12 cellular contexts compared by ENCODE assay signal in genomic region chrX:78595901-78596502, GRCh38.
DNase-seq lines count a peak whose midpoint lies in the region; ATAC-seq, FAIRE-seq and TF ChIP-seq lines count a peak whose summit lies in the region.
"Had no signal": no experiment of that assay in that cellular context is flagged by ENCODE, and none has a peak within 500 bp of the region (broad histone marks: within the 10 kb centered on the region; RNA-seq: fewer than 3 reads in every experiment).

No MANE protein-coding gene starts in this region.

- H2BK12ac ChIP-seq in trophoblast cell (ENCODE audit: low read length): no peak overlapping the region

- no peak overlapping the region for H4K91ac ChIP-seq in trophoblast cell (ENCODE audit: low read depth, low read length)

- H3K9me3 ChIP-seq in Loucy (ENCODE audit: insufficient read depth, low read depth, low read length) (no peaks in the 10 kb centered on the region; the same call in 1 of the 2 replicates), neural progenitor cell (ENCODE audit: low read depth) (peaks cover 13% of the 10 kb centered on the region), pancreas (no peaks in the 10 kb centered on the region), trophoblast cell (ENCODE audit: insufficient read depth, low read depth, low read length) (no peaks in the 10 kb centered on the region)

- H3K4me3 ChIP-seq in Loucy (ENCODE audit: low read length, poor library complexity, severe bottlenecking) (no peak overlapping the region), neural progenitor cell (no peak overlapping the region), pancreas (no peak overlapping the region), trophoblast cell (ENCODE audit: low read depth, low read length) (no peak overlapping the region)
- H3K4me3 ChIP-seq: heart left ventricle, tibial artery had no signal

- H3K4me1 ChIP-seq in Loucy (ENCODE audit: insufficient read depth, low read length, poor library complexity, severe bottlenecking) (peaks cover 5% of the 10 kb centered on the region), neural progenitor cell (no peaks in the 10 kb centered on the region), pancreas (no peaks in the 10 kb centered on the region), trophoblast cell (ENCODE audit: control insufficient read depth in 1 of 2, insufficient read depth in 2 of 2, low read length in 2 of 2) (no peaks in the 10 kb centered on the region)
- H3K4me1 ChIP-seq: heart left ventricle, tibial artery had no signal

- H3K4me1 Mint-ChIP-seq in central memory CD8-positive, alpha-beta T cell: no peaks in the 10 kb centered on the region
- no peaks in the 10 kb centered on the region for H3K4me1 Mint-ChIP-seq in neural progenitor cell
- no peaks in the 10 kb centered on the region for H3K4me1 Mint-ChIP-seq in effector memory CD8-positive, alpha-beta T cell (ENCODE audit: low read depth in 2 of 2)

- H3K9ac ChIP-seq in Loucy (ENCODE audit: low read depth, low read length, poor library complexity, severe bottlenecking) (no peak overlapping the region), neural progenitor cell (no peak overlapping the region), trophoblast cell (ENCODE audit: low read length) (no peak overlapping the region)

- H2AK5ac ChIP-seq in trophoblast cell (ENCODE audit: low read length): no peak overlapping the region

- no peak overlapping the region for H3K14ac ChIP-seq in trophoblast cell (ENCODE audit: low read length)

- H3K27me3 ChIP-seq in Loucy (ENCODE audit: insufficient read depth, low read length, poor library complexity, severe bottlenecking): no peaks in the 10 kb centered on the region
- H3K27me3 ChIP-seq in neural progenitor cell: no peaks in the 10 kb centered on the region
- peaks cover 0 to 5% (median 1%) of the 10 kb centered on the region in 4 donors for H3K27me3 ChIP-seq in pancreas
- no peaks in the 10 kb centered on the region for H3K27me3 ChIP-seq in trophoblast cell (ENCODE audit: insufficient read depth, low read length)
- H3K27me3 ChIP-seq: tibial artery had no signal

- no peaks in the 10 kb centered on the region for H3K27me3 Mint-ChIP-seq in central memory CD8-positive, alpha-beta T cell
- no peaks in the 10 kb centered on the region for H3K27me3 Mint-ChIP-seq in neural progenitor cell (ENCODE audit: insufficient read depth, low read depth)
- H3K27me3 Mint-ChIP-seq in effector memory CD8-positive, alpha-beta T cell: no peaks in the 10 kb centered on the region

- no peaks in the 10 kb centered on the region for H3K9me2 ChIP-seq in Loucy (replicated peaks; ENCODE audit: low read depth, low read length)

- no peak overlapping the region for H2AFZ ChIP-seq in Loucy (ENCODE audit: low read length)
- no peak overlapping the region for H2AFZ ChIP-seq in neural progenitor cell (replicated peaks)
- H2AFZ ChIP-seq in trophoblast cell (ENCODE audit: insufficient read depth, low read length, poor library complexity): no peak overlapping the region

- H3K18ac ChIP-seq in trophoblast cell (ENCODE audit: low read length): no peak overlapping the region

- no peak for FAIRE-seq in pancreas (lab: Jason Lieb, UNC)
- FAIRE-seq: G401.6 had no signal

- H4K20me1 ChIP-seq in Loucy (ENCODE audit: insufficient read depth, low read length, poor library complexity, severe bottlenecking) (no peaks in the 10 kb centered on the region), neural progenitor cell (ENCODE audit: low read depth) (no peaks in the 10 kb centered on the region)

- intact Hi-C loops in pancreas (cut with DNase I): no loop called here

- H3K79me1 ChIP-seq in trophoblast cell (ENCODE audit: low read length): no peaks in the 10 kb centered on the region

- ATAC-seq in central memory CD8-positive, alpha-beta T cell (replicated peaks; ENCODE audit: extremely low read depth, poor library complexity, severe bottlenecking): peak; percentile 24
- no peak for ATAC-seq in pancreas
- no peak for ATAC-seq in effector memory CD8-positive, alpha-beta T cell (replicated peaks)
- ATAC-seq: activated CD4-positive, CD25-positive, alpha-beta regulatory T cell treated with anti-CD3 and anti-CD28 coated beads, Interleukin-2, amount 50 U/mL, for 24 hours; heart left ventricle; Panc1 had no signal

- no peaks in the 10 kb centered on the region for H3K36me3 ChIP-seq in Loucy (ENCODE audit: insufficient read depth, low read length)
- H3K36me3 ChIP-seq in neural progenitor cell: no peaks in the 10 kb centered on the region
- H3K36me3 ChIP-seq in pancreas: no peaks in the 10 kb centered on the region
- no peaks in the 10 kb centered on the region for H3K36me3 ChIP-seq in trophoblast cell (ENCODE audit: control insufficient read depth in 1 of 2, insufficient read depth in 2 of 2, low read length in 2 of 2)
- H3K36me3 ChIP-seq: heart left ventricle, tibial artery had no signal

- H4K12ac ChIP-seq in trophoblast cell (ENCODE audit: low read depth, low read length): no peak overlapping the region

- H2BK120ac ChIP-seq in trophoblast cell (ENCODE audit: insufficient read depth, low read length, poor library complexity): no peak overlapping the region

- in situ Hi-C loops in GM13977 (cut with MboI; ENCODE audit: low pct_unique_long_range_greater_than_20kb, low sequenced_read_pairs, unreplicated experiment): no loop called here

- H3K4me2 ChIP-seq in Loucy (ENCODE audit: low read depth, low read length, poor library complexity, severe bottlenecking) (no peak overlapping the region), neural progenitor cell (no peak overlapping the region), trophoblast cell (ENCODE audit: low read length) (no peak overlapping the region)

- no peak overlapping the region for H2BK5ac ChIP-seq in trophoblast cell (ENCODE audit: low read depth, low read length, poor library complexity)

- TF ChIP-seq CTCF in GM13977 (IDR thresholded peaks at IDR 0.05; ENCODE audit: extremely low read depth, insufficient read depth, missing control alignments) (peak; percentile 21), Loucy (conservative IDR thresholded peaks at IDR 0.05; ENCODE audit: low read length) (peak; percentile 69), neural progenitor cell (IDR thresholded peaks at IDR 0.05) (peak; percentile 63), pancreas (IDR thresholded peaks at IDR 0.05) (no peak)

- no peak overlapping the region for H3K4me3 Mint-ChIP-seq in central memory CD8-positive, alpha-beta T cell
- no peak overlapping the region for H3K4me3 Mint-ChIP-seq in neural progenitor cell
- no peak overlapping the region for H3K4me3 Mint-ChIP-seq in effector memory CD8-positive, alpha-beta T cell

- no peak overlapping the region for H3K4ac ChIP-seq in trophoblast cell (ENCODE audit: low read depth, low read length)

- WGBS in pancreas, 2 donors: 29 to 40% methylated on average over 3 of the region's 3 CpGs
- WGBS in trophoblast cell (ENCODE audit: extremely low coverage, insufficient coverage, insufficient read length): no CpG with 5 or more reads among the region's 3 CpGs

- DNase-seq in GM13977 (ENCODE audit: low spot score): no peak
- no peak for DNase-seq in central memory CD8-positive, alpha-beta T cell (ENCODE audit: low spot score in 2 of 2)
- DNase-seq in neural progenitor cell (ENCODE audit: low spot score): peak; percentile 64
- no peak for DNase-seq in pancreas
- DNase-seq in effector memory CD8-positive, alpha-beta T cell: no peak
- DNase-seq in trophoblast cell: no peak
- DNase-seq: heart left ventricle had no signal

- peaks cover 8% of the 10 kb centered on the region for H3K9me3 Mint-ChIP-seq in central memory CD8-positive, alpha-beta T cell
- peaks cover 10% of the 10 kb centered on the region for H3K9me3 Mint-ChIP-seq in neural progenitor cell
- H3K9me3 Mint-ChIP-seq in effector memory CD8-positive, alpha-beta T cell: peaks cover 0 to 4% of the 10 kb centered on the region in 2 donors

- H3K27ac ChIP-seq in neural progenitor cell (no peak overlapping the region), pancreas (no peak overlapping the region), trophoblast cell (ENCODE audit: low read depth, low read length) (no peak overlapping the region)
- H3K27ac ChIP-seq: heart left ventricle, tibial artery had no signal

- H3K27ac Mint-ChIP-seq in central memory CD8-positive, alpha-beta T cell (ENCODE audit: low read depth): no peak overlapping the region
- no peak overlapping the region for H3K27ac Mint-ChIP-seq in neural progenitor cell
- H3K27ac Mint-ChIP-seq in effector memory CD8-positive, alpha-beta T cell: peak overlapping the region in 1 of 2 donors; percentile 56

- H3K36me3 Mint-ChIP-seq in central memory CD8-positive, alpha-beta T cell (ENCODE audit: insufficient read depth): no peaks in the 10 kb centered on the region
- no peaks in the 10 kb centered on the region for H3K36me3 Mint-ChIP-seq in neural progenitor cell
- no peaks in the 10 kb centered on the region for H3K36me3 Mint-ChIP-seq in effector memory CD8-positive, alpha-beta T cell (ENCODE audit: insufficient read depth)

- no peak overlapping the region for H4K8ac ChIP-seq in trophoblast cell (ENCODE audit: low read depth, low read length)

- no peak overlapping the region for H3K23ac ChIP-seq in trophoblast cell (ENCODE audit: low read length)

- H3F3A ChIP-seq in Loucy (ENCODE audit: low read depth) (no peaks in the 10 kb centered on the region), neural progenitor cell (ENCODE audit: low read depth) (no peaks in the 10 kb centered on the region)

- H3K79me2 ChIP-seq in Loucy (ENCODE audit: insufficient read depth, low read length): no peaks in the 10 kb centered on the region
- H3K79me2 ChIP-seq in neural progenitor cell (ENCODE audit: low read depth): no peaks in the 10 kb centered on the region
- H3K79me2 ChIP-seq in trophoblast cell (ENCODE audit: control insufficient read depth, insufficient read depth, low read length, poor library complexity): no peaks in the 10 kb centered on the region

Comparison
In these comparisons a context has a peak if more than half of its experiments do, and no peak if none do; other contexts are left out.
1. CTCF ChIP-seq: peak in GM13977 (single experiment), Loucy (single experiment) and neural progenitor cell (single experiment); none in pancreas (0 of 4).